39 cellular contexts compared by ENCODE assay signal in the genomic region with DNA sequence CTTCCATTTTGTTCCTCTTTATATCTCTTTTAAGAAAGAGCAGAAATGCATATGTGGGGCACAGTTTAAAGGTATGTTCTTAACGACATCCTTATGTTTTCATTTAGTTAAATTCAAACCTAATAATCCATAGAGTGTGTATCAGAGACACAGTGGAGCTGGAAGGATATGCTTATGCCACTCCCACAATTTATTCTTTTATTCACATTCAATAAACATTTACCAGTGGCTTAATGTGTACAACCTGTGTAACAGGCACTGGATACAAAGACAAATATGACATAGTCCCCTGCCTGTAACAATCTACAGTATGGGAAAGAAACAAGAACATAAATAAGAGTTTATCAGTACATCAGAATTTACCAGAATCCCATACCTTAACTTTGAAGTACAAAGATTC. TPM values are rescaled to one million over a fixed set of nuclear protein-coding genes. Genes with fewer than 3 reads are reported as not detected.
"Had no signal": no experiment of that assay in that cellular context is flagged by ENCODE, and none has a peak within 500 bp of the region (broad histone marks: within the 10 kb centered on the region; RNA-seq: fewer than 3 reads in every experiment).

No MANE protein-coding gene starts in this region.

- H3K27me3 ChIP-seq: adrenal gland, ascending aorta, body of pancreas, brain microvascular endothelial cell, breast epithelium, cardiac muscle cell had no signal

- H3K27ac Mint-ChIP-seq: activated naive CD4-positive, alpha-beta T cell treated with anti-CD3 and anti-CD28 coated beads for 36 hours; activated naive CD4-positive, alpha-beta T cell treated with anti-CD3 and anti-CD28 coated beads, Interleukin-2, amount 10 ng/mL, durations not matched to agents 7 days and 5 days; activated naive CD4-positive, alpha-beta T cell treated with anti-CD3 and anti-CD28 coated beads, Interleukin-2, amount 50 U/mL, for 24 hours; activated naive CD4-positive, alpha-beta T cell treated with anti-CD3 and anti-CD28 coated beads, Interleukin-2, amount 50 U/mL, for 72 hours; activated naive CD8-positive, alpha-beta T cell; activated naive CD8-positive, alpha-beta T cell treated with anti-CD3 and anti-CD28 coated beads for 36 hours; activated naive CD8-positive, alpha-beta T cell treated with anti-CD3 and anti-CD28 coated beads, Interleukin-2, amount 10 ng/mL, durations not matched to agents 7 days and 5 days; activated naive CD8-positive, alpha-beta T cell treated with anti-CD3 and anti-CD28 coated beads, Interleukin-2, amount 50 U/mL, for 24 hours; activated T-cell treated with anti-CD3 and anti-CD28 coated beads, Interleukin-2, amount 50 U/mL, for 24 hours; activated T-cell treated with anti-CD3 and anti-CD28 coated beads, Interleukin-2, amount 50 U/mL, for 72 hours; activated T-helper 1 cell treated with anti-CD3 and anti-CD28 coated beads, Interleukin-12 subunit alpha, Interleukin-12 subunit beta, Interleukin-2, Interleukin-4 antibody, amounts not matched to agents 30 ng/mL and 10 ng/mL and 1 ng/mL, durations not matched to agents 14 hours and 24 hours and 36 hours; activated T-helper 17 cell treated with anti-CD3 and anti-CD28 coated beads, Interleukin-2, amount 50 U/mL, for 72 hours; activated T-helper 2 cell treated with anti-CD3 and anti-CD28 coated beads, Interferon-gamma antibody, Interleukin-2, Interleukin-4, amounts not matched to agents 10 μg/mL and 5 μg/mL and 100 μg/mL, durations not matched to agents 14 hours and 24 hours and 36 hours; brain had no signal

- H3K36me3 Mint-ChIP-seq: activated naive CD4-positive, alpha-beta T cell treated with anti-CD3 and anti-CD28 coated beads, Interleukin-2, amount 10 ng/mL, durations not matched to agents 7 days and 5 days; activated naive CD4-positive, alpha-beta T cell treated with anti-CD3 and anti-CD28 coated beads, Interleukin-2, amount 50 U/mL, for 72 hours had no signal

- ATAC-seq: activated naive CD4-positive, alpha-beta T cell treated with anti-CD3 and anti-CD28 coated beads, Interleukin-2, amount 50 U/mL, for 72 hours; activated naive CD8-positive, alpha-beta T cell treated with anti-CD3 and anti-CD28 coated beads, Interleukin-2, amount 50 U/mL, for 24 hours; activated T-cell treated with anti-CD3 and anti-CD28 coated beads, Interleukin-2, amount 50 U/mL, for 4 hours; activated T-cell treated with anti-CD3 and anti-CD28 coated beads, Interleukin-2, amount 50 U/mL, for 72 hours; activated T-helper 17 cell treated with anti-CD3 and anti-CD28 coated beads, Interleukin-2, amount 50 U/mL, for 72 hours; body of pancreas had no signal

- DNase-seq: activated effector memory CD4-positive, alpha-beta T cell treated with anti-CD3 and anti-CD28 coated beads, Interleukin-2, amount 50 U/mL, for 16 hours; activated effector memory CD4-positive, alpha-beta T cell treated with Interleukin-2 at 50 U/mL for 16 hours; activated gamma-delta T cell; activated gamma-delta T cell treated with Interleukin-2 at 50 U/mL for 16 hours; activated naive CD4-positive, alpha-beta T cell; activated naive CD4-positive, alpha-beta T cell treated with anti-CD3 and anti-CD28 coated beads for 36 hours; activated naive CD4-positive, alpha-beta T cell treated with anti-CD3 and anti-CD28 coated beads, Interleukin-2, amount 10 ng/mL, durations not matched to agents 7 days and 5 days; activated naive CD4-positive, alpha-beta T cell treated with anti-CD3 and anti-CD28 coated beads, Interleukin-2, amount 50 U/mL, for 16 hours; activated naive CD4-positive, alpha-beta T cell treated with Interleukin-2 at 50 U/mL for 16 hours; activated naive CD8-positive, alpha-beta T cell treated with anti-CD3 and anti-CD28 coated beads for 36 hours; activated naive CD8-positive, alpha-beta T cell treated with anti-CD3 and anti-CD28 coated beads, Interleukin-2, amount 10 ng/mL, durations not matched to agents 7 days and 5 days; activated naive CD8-positive, alpha-beta T cell treated with anti-CD3 and anti-CD28 coated beads, Interleukin-2, amount 50 U/mL, for 24 hours; activated T-cell treated with anti-CD3 and anti-CD28 coated beads for 4 hours; activated T-cell treated with anti-CD3 and anti-CD28 coated beads, Interleukin-2, amount 50 U/mL, for 1 hour; activated T-cell treated with anti-CD3 and anti-CD28 coated beads, Interleukin-2, amount 50 U/mL, for 24 hours; activated T-cell treated with anti-CD3 and anti-CD28 coated beads, Interleukin-2, amount 50 U/mL, for 4 hours; activated T-cell treated with anti-CD3 and anti-CD28 coated beads, Interleukin-2, amount 50 U/mL, for 48 hours; activated T-cell treated with anti-CD3 and anti-CD28 coated beads, Interleukin-2, amount 50 U/mL, for 72 hours; adrenal gland; amniotic stem cell; amygdala; anterior cingulate cortex; aorta; body of pancreas; brain microvascular endothelial cell; caudate nucleus; central memory CD4-positive, alpha-beta T cell; cerebellar nuclear complex had no signal

- H3K27ac ChIP-seq: adrenal gland, ascending aorta, body of pancreas, brain microvascular endothelial cell, breast epithelium, cardiac muscle cell had no signal

- H3K4me3 ChIP-seq: adrenal gland, ascending aorta, body of pancreas, breast epithelium, cardiac muscle cell had no signal

- H3K9me3 ChIP-seq: adrenal gland, ascending aorta, body of pancreas, breast epithelium had no signal

- H3K4me3 Mint-ChIP-seq: activated naive CD4-positive, alpha-beta T cell treated with anti-CD3 and anti-CD28 coated beads for 36 hours; activated naive CD4-positive, alpha-beta T cell treated with anti-CD3 and anti-CD28 coated beads, Interleukin-2, amount 10 ng/mL, durations not matched to agents 7 days and 5 days; activated naive CD4-positive, alpha-beta T cell treated with anti-CD3 and anti-CD28 coated beads, Interleukin-2, amount 50 U/mL, for 24 hours; activated naive CD8-positive, alpha-beta T cell; activated naive CD8-positive, alpha-beta T cell treated with anti-CD3 and anti-CD28 coated beads for 36 hours; activated naive CD8-positive, alpha-beta T cell treated with anti-CD3 and anti-CD28 coated beads, Interleukin-2, amount 10 ng/mL, durations not matched to agents 7 days and 5 days; activated naive CD8-positive, alpha-beta T cell treated with anti-CD3 and anti-CD28 coated beads, Interleukin-2, amount 50 U/mL, for 24 hours; activated T-cell treated with anti-CD3 and anti-CD28 coated beads, Interleukin-2, amount 50 U/mL, for 24 hours; activated T-cell treated with anti-CD3 and anti-CD28 coated beads, Interleukin-2, amount 50 U/mL, for 4 hours; activated T-cell treated with anti-CD3 and anti-CD28 coated beads, Interleukin-2, amount 50 U/mL, for 72 hours; activated T-helper 1 cell treated with anti-CD3 and anti-CD28 coated beads, Interleukin-12 subunit alpha, Interleukin-12 subunit beta, Interleukin-2, Interleukin-4 antibody, amounts not matched to agents 30 ng/mL and 10 ng/mL and 1 ng/mL, durations not matched to agents 14 hours and 24 hours and 36 hours; activated T-helper 17 cell treated with anti-CD3 and anti-CD28 coated beads, Interleukin-2, amount 50 U/mL, for 72 hours; brain; central memory CD8-positive, alpha-beta T cell had no signal

- H3K36me3 ChIP-seq: adrenal gland, ascending aorta, brain microvascular endothelial cell, breast epithelium, cardiac muscle cell had no signal

- H3K4me1 ChIP-seq: adrenal gland, ascending aorta, body of pancreas, breast epithelium had no signal

- H3K9me3 Mint-ChIP-seq: activated naive CD4-positive, alpha-beta T cell treated with anti-CD3 and anti-CD28 coated beads for 36 hours; activated naive CD4-positive, alpha-beta T cell treated with anti-CD3 and anti-CD28 coated beads, Interleukin-2, amount 10 ng/mL, durations not matched to agents 7 days and 5 days; activated naive CD4-positive, alpha-beta T cell treated with anti-CD3 and anti-CD28 coated beads, Interleukin-2, amount 50 U/mL, for 24 hours; activated naive CD4-positive, alpha-beta T cell treated with anti-CD3 and anti-CD28 coated beads, Interleukin-2, amount 50 U/mL, for 72 hours; activated naive CD8-positive, alpha-beta T cell treated with anti-CD3 and anti-CD28 coated beads for 36 hours; activated naive CD8-positive, alpha-beta T cell treated with anti-CD3 and anti-CD28 coated beads, Interleukin-2, amount 10 ng/mL, durations not matched to agents 7 days and 5 days; activated naive CD8-positive, alpha-beta T cell treated with anti-CD3 and anti-CD28 coated beads, Interleukin-2, amount 50 U/mL, for 24 hours; activated T-cell treated with anti-CD3 and anti-CD28 coated beads, Interleukin-2, amount 50 U/mL, for 24 hours; activated T-cell treated with anti-CD3 and anti-CD28 coated beads, Interleukin-2, amount 50 U/mL, for 4 hours; activated T-cell treated with anti-CD3 and anti-CD28 coated beads, Interleukin-2, amount 50 U/mL, for 72 hours; activated T-helper 1 cell treated with anti-CD3 and anti-CD28 coated beads, Interleukin-12 subunit alpha, Interleukin-12 subunit beta, Interleukin-2, Interleukin-4 antibody, amounts not matched to agents 30 ng/mL and 10 ng/mL and 1 ng/mL, durations not matched to agents 14 hours and 24 hours and 36 hours; activated T-helper 17 cell treated with anti-CD3 and anti-CD28 coated beads, Interleukin-2, amount 50 U/mL, for 72 hours; activated T-helper 2 cell treated with anti-CD3 and anti-CD28 coated beads, Interferon-gamma antibody, Interleukin-2, Interleukin-4, amounts not matched to agents 10 μg/mL and 5 μg/mL and 100 μg/mL, durations not matched to agents 14 hours and 24 hours and 36 hours; brain; central memory CD8-positive, alpha-beta T cell had no signal

- H3K4me1 Mint-ChIP-seq: activated naive CD4-positive, alpha-beta T cell treated with anti-CD3 and anti-CD28 coated beads, Interleukin-2, amount 10 ng/mL, durations not matched to agents 7 days and 5 days; activated naive CD4-positive, alpha-beta T cell treated with anti-CD3 and anti-CD28 coated beads, Interleukin-2, amount 50 U/mL, for 24 hours; activated naive CD8-positive, alpha-beta T cell treated with anti-CD3 and anti-CD28 coated beads, Interleukin-2, amount 10 ng/mL, durations not matched to agents 7 days and 5 days; activated naive CD8-positive, alpha-beta T cell treated with anti-CD3 and anti-CD28 coated beads, Interleukin-2, amount 50 U/mL, for 24 hours; activated T-helper 17 cell treated with anti-CD3 and anti-CD28 coated beads, Interleukin-2, amount 50 U/mL, for 72 hours; brain; central memory CD8-positive, alpha-beta T cell had no signal

- H3K27me3 Mint-ChIP-seq: activated naive CD4-positive, alpha-beta T cell treated with anti-CD3 and anti-CD28 coated beads, Interleukin-2, amount 10 ng/mL, durations not matched to agents 7 days and 5 days; activated naive CD4-positive, alpha-beta T cell treated with anti-CD3 and anti-CD28 coated beads, Interleukin-2, amount 50 U/mL, for 24 hours; activated naive CD8-positive, alpha-beta T cell; activated naive CD8-positive, alpha-beta T cell treated with anti-CD3 and anti-CD28 coated beads for 36 hours; activated naive CD8-positive, alpha-beta T cell treated with anti-CD3 and anti-CD28 coated beads, Interleukin-2, amount 10 ng/mL, durations not matched to agents 7 days and 5 days; activated naive CD8-positive, alpha-beta T cell treated with anti-CD3 and anti-CD28 coated beads, Interleukin-2, amount 50 U/mL, for 24 hours; activated T-cell treated with anti-CD3 and anti-CD28 coated beads, Interleukin-2, amount 50 U/mL, for 24 hours; activated T-helper 17 cell treated with anti-CD3 and anti-CD28 coated beads, Interleukin-2, amount 50 U/mL, for 72 hours; brain; central memory CD8-positive, alpha-beta T cell had no signal

RNA-seq across cellular contexts. Expression of a gene that starts 22.4 kb away (rescaled TPM):
- total RNA-seq: activated naive CD8-positive, alpha-beta T cell treated with anti-CD3 and anti-CD28 coated beads for 36 hours; activated T-cell treated with anti-CD3 and anti-CD28 coated beads, Interleukin-2, amount 50 U/mL, for 4 hours; activated T-helper 1 cell treated with anti-CD3 and anti-CD28 coated beads, Interleukin-12 subunit alpha, Interleukin-12 subunit beta, Interleukin-2, Interleukin-4 antibody, amounts not matched to agents 30 ng/mL and 10 ng/mL and 1 ng/mL, durations not matched to agents 14 hours and 24 hours and 36 hours; ascending aorta had no signal
